ENCODE assay signal across 8 cellular contexts in the genomic region with DNA sequence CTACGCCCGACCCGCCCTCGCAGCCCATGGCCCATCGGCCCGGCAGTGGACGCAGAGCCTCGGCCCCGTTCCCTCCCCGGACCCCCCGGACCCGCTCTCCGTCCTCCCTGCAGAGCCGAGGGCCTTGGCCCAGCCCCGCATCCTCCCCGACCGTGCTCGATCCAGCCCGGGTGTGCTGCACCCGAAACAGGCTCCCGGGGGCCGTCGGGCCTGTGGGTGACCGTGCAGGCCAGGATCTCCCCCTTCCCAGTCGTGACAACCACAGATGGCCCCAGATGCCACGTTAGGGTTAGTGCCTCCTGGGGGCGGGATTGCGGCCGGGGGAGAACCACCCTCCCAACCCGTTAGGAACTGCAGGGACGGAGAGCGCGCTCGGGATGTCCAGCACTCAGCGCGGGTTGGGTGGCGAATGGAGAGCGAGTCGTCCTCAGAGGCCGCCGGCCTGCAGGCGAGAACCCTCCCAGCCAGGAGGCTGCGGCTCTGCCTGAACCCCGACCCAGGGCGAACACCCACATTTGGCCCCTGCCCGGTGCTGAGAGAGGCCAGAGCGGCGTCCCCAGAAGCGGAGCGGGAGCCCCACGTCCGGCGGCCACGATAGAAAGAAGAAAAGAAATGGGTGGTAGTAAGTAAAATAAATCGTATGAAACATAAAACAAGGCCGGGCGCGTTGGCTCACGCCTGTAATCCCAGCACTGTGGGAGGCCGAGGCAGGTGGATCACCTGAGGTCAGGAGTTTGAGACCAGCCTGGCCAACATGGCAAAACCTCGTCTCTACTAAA. TPM values are rescaled to one million over a fixed set of nuclear protein-coding genes. Genes with fewer than 3 reads are reported as not detected.
DNase-seq lines count a peak whose midpoint lies in the region; ATAC-seq, FAIRE-seq and TF ChIP-seq lines count a peak whose summit lies in the region.

No MANE protein-coding gene starts in this region.

- WGBS in K562 (ENCODE audit: insufficient coverage, low coverage, missing lambda C conversion rate), result 46% methylated on average over 50 of the region's 61 CpGs

- H3K4me3 ChIP-seq in K562, result peak overlapping the region; percentile 100

- peaks cover 3% of the 10 kb centered on the region for H3K9me3 Mint-ChIP-seq in stimulated activated memory B cell treated with anti-CD40 and anti-IgM and Interleukin-4, amounts not matched to agents 10 μg/mL and 1 μg/mL and 100 μg/mL, for 72 hours

- H4K20me1 ChIP-seq in K562 (replicated peaks; ENCODE audit: control insufficient read depth, insufficient read depth, low read length), result no peaks in the 10 kb centered on the region

- TF ChIP-seq POLR2A in K562 (conservative IDR thresholded peaks at IDR 0.05) (no peak), GM12891 (IDR thresholded peaks at IDR 0.05; ENCODE audit: low read depth, low read length) (no peak)

- H3K27me3 Mint-ChIP-seq in stimulated activated memory B cell treated with anti-CD40 and anti-IgM and Interleukin-4, amounts not matched to agents 10 μg/mL and 1 μg/mL and 100 μg/mL, for 72 hours, result peaks cover 10% of the 10 kb centered on the region

- H3K79me2 ChIP-seq in K562 (ENCODE audit: control insufficient read depth, insufficient read depth, low read length), result peaks cover 11% of the 10 kb centered on the region; the same call in 1 of the 3 replicates

- H3K9me3 ChIP-seq in K562 (replicated peaks; ENCODE audit: control insufficient read depth, insufficient read depth, low read depth, low read length), result no peaks in the 10 kb centered on the region

- TF ChIP-seq RAD21 in K562 (CRISPR knock-in tag; conservative IDR thresholded peaks at IDR 0.05 in 1 of 2, IDR thresholded peaks at IDR 0.05 in 1 of 2), result no peak

- TF ChIP-seq CTCF in K562 (IDR thresholded peaks at IDR 0.05 in 2 of 3, conservative IDR thresholded peaks at IDR 0.05 in 1 of 3; ENCODE audit: insufficient read depth in 2 of 3, low read depth in 1 of 3, low read length in 3 of 3), result no peak

- H3K36me3 Mint-ChIP-seq in stimulated activated memory B cell treated with anti-CD40 and anti-IgM and Interleukin-4, amounts not matched to agents 10 μg/mL and 1 μg/mL and 100 μg/mL, for 72 hours, result no peaks in the 10 kb centered on the region

- ATAC-seq in HG03354 (IDR thresholded peaks at IDR 0.05; ENCODE audit: poor library complexity, severe bottlenecking, unreplicated experiment) (peak; percentile 4), K562 (peak; percentile 16)
- ATAC-seq in stimulated activated memory B cell treated with anti-CD40 and anti-IgM and Interleukin-4, amounts not matched to agents 10 μg/mL and 1 μg/mL and 100 μg/mL, for 72 hours, result peak; percentile 39

- H3K4me1 Mint-ChIP-seq in stimulated activated memory B cell treated with anti-CD40 and anti-IgM and Interleukin-4, amounts not matched to agents 10 μg/mL and 1 μg/mL and 100 μg/mL, for 72 hours, result peaks cover 18% of the 10 kb centered on the region

- H3K4me3 Mint-ChIP-seq in stimulated activated memory B cell treated with anti-CD40 and anti-IgM and Interleukin-4, amounts not matched to agents 10 μg/mL and 1 μg/mL and 100 μg/mL, for 72 hours, result peak overlapping the region; percentile 82

- no peak for TF ChIP-seq EP300 in K562 (IDR thresholded peaks at IDR 0.05; ENCODE audit: low read length)

- peak overlapping the region; percentile 81 for H3K4me2 ChIP-seq in K562 (ENCODE audit: insufficient read depth, low read length)

- peak overlapping the region; percentile 97; the same call in 1 of the 3 replicates for H3K27ac ChIP-seq in K562 (ENCODE audit: extremely low read depth, low read depth, low read length)

- DNase-seq in GM04503 (ENCODE audit: low read depth), result peak; percentile 22
- no peak for DNase-seq in K562 (ENCODE audit: extremely low read depth in 1 of 4, low spot score in 3 of 4)
- peak; percentile 76 for DNase-seq in islet precursor cell
- DNase-seq in DMS114 treated with DMSO at 0.1 percent for 48 hours (lab: John Stamatoyannopoulos, UW; ENCODE audit: unreplicated experiment), result no peak
- DNase-seq in iPS-NIHi7 (ENCODE audit: extremely low spot score), result no peak
- DNase-seq in GM12891 (ENCODE audit: insufficient read length, low spot score), result no peak

- H3K27ac Mint-ChIP-seq in stimulated activated memory B cell treated with anti-CD40 and anti-IgM and Interleukin-4, amounts not matched to agents 10 μg/mL and 1 μg/mL and 100 μg/mL, for 72 hours, result peak overlapping the region; percentile 83

- in situ Hi-C loops in K562 (cut with MboI), result no loop called here

- H3K4me1 ChIP-seq in K562 (replicated peaks in 1 of 2; ENCODE audit: control insufficient read depth in 2 of 2, insufficient read depth in 2 of 2, low read length in 2 of 2), result peaks cover 8 to 74% of the 10 kb centered on the region in 2 experiments

- peak overlapping the region; percentile 66 for H2AFZ ChIP-seq in K562 (ENCODE audit: low read depth, low read length)

- H3K9me1 ChIP-seq in K562 (ENCODE audit: control insufficient read depth, insufficient read depth, low read length), result no peaks in the 10 kb centered on the region

- no TSS peak for BruUV-seq in K562 (replicated peaks; lab: Mats Ljungman, UMichigan)

- no peaks in the 10 kb centered on the region for H3K36me3 ChIP-seq in K562 (ENCODE audit: control insufficient read depth, insufficient read depth, low read length)

- POLR2A ChIA-PET in K562 (lab: Yijun Ruan, JAX), result interaction anchor here (0.6 to 0.9 kb wide), 6 partner anchors 12 to 1262 kb away, joined by 3 to 5 read pairs (median 4); a partner anchor contains a TSS

- no peak for FAIRE-seq in K562 (lab: Jason Lieb, UNC)
- no peak for FAIRE-seq in GM12891 (lab: Jason Lieb, UNC)

- intact Hi-C loops in K562 (cut with micrococcal nuclease), result no loop called here

- CTCF ChIA-PET in K562 (lab: Yijun Ruan, JAX; ENCODE audit: low intra/inter-chr PET ratio), result interaction anchor here (1.2 kb wide), 1 partner anchor 17 kb away, joined by 3 read pairs; a partner anchor contains a TSS

- H3K27me3 ChIP-seq in K562 (ENCODE audit: control insufficient read depth in 2 of 2, insufficient read depth in 2 of 2, low read length in 2 of 2), result no peaks in the 10 kb centered on the region; a peak in 1 of 5 replicates

- H3K9ac ChIP-seq in K562 (ENCODE audit: insufficient read depth in 1 of 2, low read depth in 2 of 2, low read length in 2 of 2), result peak overlapping the region; percentile 98 to 100; a peak in 3 of 4 replicates

RNA-seq across cellular contexts. Expression of a gene that starts 6.7 kb away (rescaled TPM):
- total RNA-seq in K562 (2011; cell fraction: chromatin; rRNA removed; ENCODE audit: low replicate concordance), result not detected in 2 replicates
- 0.79 and 1.0 TPM in 2 replicates for total RNA-seq in K562 (2011; cell fraction: nucleolus; rRNA removed)
- not detected in 2 replicates for total RNA-seq in K562 (2011; cell fraction: nucleoplasm; rRNA removed)
- 0.09 and 0.20 TPM in 2 replicates for total RNA-seq in K562 (2014; rRNA removed)
- not detected in 2 replicates for total RNA-seq in K562 (2014; rRNA removed; fragmentation: Illumina TruSeq; extraction: Trizol)
- total RNA-seq in K562 (2015; rRNA removed; fragmentation: Illumina TruSeq; extraction: Trizol), result not detected in 2 replicates
- 0.09 TPM in 1 of 2 replicates, not detected in the other for total RNA-seq in K562 (2021)
- 0.05 TPM in 1 of 2 replicates, not detected in the other for polyA plus RNA-seq in K562 (2011; rRNA removed)
- 0.12 TPM in 1 of 2 replicates, not detected in the other for polyA plus RNA-seq in K562 (2011; cell fraction: cytosol; rRNA removed)
- 0.18 and 0.40 TPM in 2 replicates for polyA plus RNA-seq in K562 (2011; cell fraction: nucleus; rRNA removed)
- 0.27 and 0.82 TPM in 2 replicates for polyA plus RNA-seq in K562 (2012)
- not detected in 2 replicates for polyA plus RNA-seq in K562 (2014; fragmentation: Illumina TruSeq; extraction: Trizol)
- not detected for polyA plus RNA-seq in K562 (2014; fragmentation: Nextera tagmentation; extraction: Ambion mirVana)
- 0.12 and 0.36 TPM in 2 replicates for polyA plus RNA-seq in K562 (2014; rRNA removed)
- polyA minus RNA-seq in K562 (2011; rRNA and poly(A)+ RNA removed), result not detected in 2 replicates
- not detected in 2 replicates for polyA minus RNA-seq in K562 (2011; cell fraction: cytosol; rRNA and poly(A)+ RNA removed)
- polyA minus RNA-seq in K562 (2011; cell fraction: nucleus; rRNA and poly(A)+ RNA removed), result 0.22 TPM in 1 of 2 replicates, not detected in the other
- polyA plus RNA-seq in GM12891 (2012; ENCODE audit: low read depth, missing spikeins), result 0.68 TPM

RNA-seq across cellular contexts. Expression of a gene that starts 17.7 kb away (rescaled TPM):
- 7.0 and 14.9 TPM in 2 replicates for total RNA-seq in K562 (2011; cell fraction: chromatin; rRNA removed; ENCODE audit: low replicate concordance)
- 10.1 and 11.5 TPM in 2 replicates for total RNA-seq in K562 (2011; cell fraction: nucleolus; rRNA removed)
- 5.3 and 6.3 TPM in 2 replicates for total RNA-seq in K562 (2011; cell fraction: nucleoplasm; rRNA removed)
- total RNA-seq in K562 (2014; rRNA removed), result 22.6 and 31.6 TPM in 2 replicates
- total RNA-seq in K562 (2014; rRNA removed; fragmentation: Illumina TruSeq; extraction: Trizol), result 0.32 and 0.47 TPM in 2 replicates
- 1.2 and 2.3 TPM in 2 replicates for total RNA-seq in K562 (2015; rRNA removed; fragmentation: Illumina TruSeq; extraction: Trizol)
- total RNA-seq in K562 (2021), result 13.0 and 15.5 TPM in 2 replicates
- 0.93 and 1.2 TPM in 2 replicates for polyA plus RNA-seq in K562 (2011; rRNA removed)
- 1.9 and 24.8 TPM in 2 replicates for polyA plus RNA-seq in K562 (2011; cell fraction: cytosol; rRNA removed)
- 1.8 and 3.9 TPM in 2 replicates for polyA plus RNA-seq in K562 (2011; cell fraction: nucleus; rRNA removed)
- 5.5 and 10.3 TPM in 2 replicates for polyA plus RNA-seq in K562 (2012)
- 0.30 and 0.33 TPM in 2 replicates for polyA plus RNA-seq in K562 (2014; fragmentation: Illumina TruSeq; extraction: Trizol)
- polyA plus RNA-seq in K562 (2014; fragmentation: Nextera tagmentation; extraction: Ambion mirVana), result not detected
- polyA plus RNA-seq in K562 (2014; rRNA removed), result 12.2 and 15.0 TPM in 2 replicates
- 0.74 and 0.78 TPM in 2 replicates for polyA minus RNA-seq in K562 (2011; rRNA and poly(A)+ RNA removed)
- 1.6 and 5.0 TPM in 2 replicates for polyA minus RNA-seq in K562 (2011; cell fraction: cytosol; rRNA and poly(A)+ RNA removed)
- 3.2 and 3.8 TPM in 2 replicates for polyA minus RNA-seq in K562 (2011; cell fraction: nucleus; rRNA and poly(A)+ RNA removed)
- polyA plus RNA-seq in GM12891 (2012; ENCODE audit: low read depth, missing spikeins), result 5.4 TPM

RNA-seq across cellular contexts. Expression of a gene that starts 28.8 kb away (rescaled TPM):
- total RNA-seq in K562 (2011; cell fraction: chromatin; rRNA removed; ENCODE audit: low replicate concordance), result 0.86 and 2.4 TPM in 2 replicates
- 1.1 and 1.3 TPM in 2 replicates for total RNA-seq in K562 (2011; cell fraction: nucleolus; rRNA removed)
- total RNA-seq in K562 (2011; cell fraction: nucleoplasm; rRNA removed), result 0.88 and 1.6 TPM in 2 replicates
- 0.14 TPM in 1 of 2 replicates, not detected in the other for total RNA-seq in K562 (2014; rRNA removed)
- not detected in 2 replicates for total RNA-seq in K562 (2014; rRNA removed; fragmentation: Illumina TruSeq; extraction: Trizol)
- total RNA-seq in K562 (2015; rRNA removed; fragmentation: Illumina TruSeq; extraction: Trizol), result not detected in 2 replicates
- 0.16 and 0.20 TPM in 2 replicates for total RNA-seq in K562 (2021)
- 0.36 and 1.3 TPM in 2 replicates for polyA plus RNA-seq in K562 (2011; rRNA removed)
- 0.49 and 0.64 TPM in 2 replicates for polyA plus RNA-seq in K562 (2011; cell fraction: cytosol; rRNA removed)
- polyA plus RNA-seq in K562 (2011; cell fraction: nucleus; rRNA removed), result 7.4 and 7.9 TPM in 2 replicates
- 0.16 and 2.0 TPM in 2 replicates for polyA plus RNA-seq in K562 (2012)
- polyA plus RNA-seq in K562 (2014; fragmentation: Illumina TruSeq; extraction: Trizol), result not detected in 2 replicates
- not detected for polyA plus RNA-seq in K562 (2014; fragmentation: Nextera tagmentation; extraction: Ambion mirVana)
- 0.15 TPM in 1 of 2 replicates, not detected in the other for polyA plus RNA-seq in K562 (2014; rRNA removed)
- 0.36 and 0.53 TPM in 2 replicates for polyA minus RNA-seq in K562 (2011; rRNA and poly(A)+ RNA removed)
- 0.55 and 0.76 TPM in 2 replicates for polyA minus RNA-seq in K562 (2011; cell fraction: cytosol; rRNA and poly(A)+ RNA removed)
- 0.89 and 0.94 TPM in 2 replicates for polyA minus RNA-seq in K562 (2011; cell fraction: nucleus; rRNA and poly(A)+ RNA removed)
- 0.05 TPM for polyA plus RNA-seq in GM12891 (2012; ENCODE audit: low read depth, missing spikeins)

RNA-seq across cellular contexts. Expression of a gene that starts 42.0 kb away (rescaled TPM):
- total RNA-seq in K562 (2011; cell fraction: chromatin; rRNA removed; ENCODE audit: low replicate concordance), result 34.1 and 85.3 TPM in 2 replicates
- 68.2 and 70.5 TPM in 2 replicates for total RNA-seq in K562 (2011; cell fraction: nucleolus; rRNA removed)
- total RNA-seq in K562 (2011; cell fraction: nucleoplasm; rRNA removed), result 40.9 and 50.4 TPM in 2 replicates
- total RNA-seq in K562 (2014; rRNA removed) (203 and 207 TPM in 2 replicates), K562 (2014; rRNA removed; fragmentation: Illumina TruSeq; extraction: Trizol) (33.0 and 36.2 TPM in 2 replicates), K562 (2015; rRNA removed; fragmentation: Illumina TruSeq; extraction: Trizol) (65.5 and 75.7 TPM in 2 replicates), K562 (2021) (125 and 130 TPM in 2 replicates)
- polyA plus RNA-seq in K562 (2011; rRNA removed) (82.7 and 103 TPM in 2 replicates), K562 (2014; fragmentation: Illumina TruSeq; extraction: Trizol) (55.7 and 88.4 TPM in 2 replicates), K562 (2014; fragmentation: Nextera tagmentation; extraction: Ambion mirVana) (1 to 10 TPM in 1 of 2 experiments, under 1 TPM in 1; 0.80 to 1.0 TPM), K562 (2014; rRNA removed) (125 and 142 TPM in 2 replicates)
- 89.6 and 173 TPM in 2 replicates for polyA plus RNA-seq in K562 (2011; cell fraction: cytosol; rRNA removed)
- 83.8 and 124 TPM in 2 replicates for polyA plus RNA-seq in K562 (2011; cell fraction: nucleus; rRNA removed)
- 72.7 and 83.2 TPM in 2 replicates for polyA plus RNA-seq in K562 (2012)
- 16.2 and 28.5 TPM in 2 replicates for polyA minus RNA-seq in K562 (2011; rRNA and poly(A)+ RNA removed)
- 36.4 and 44.9 TPM in 2 replicates for polyA minus RNA-seq in K562 (2011; cell fraction: cytosol; rRNA and poly(A)+ RNA removed)
- 18.4 and 20.5 TPM in 2 replicates for polyA minus RNA-seq in K562 (2011; cell fraction: nucleus; rRNA and poly(A)+ RNA removed)
- polyA plus RNA-seq in GM12891 (2012; ENCODE audit: low read depth, missing spikeins), result 23.2 TPM

RNA-seq across cellular contexts. Expression of a gene that starts 54.2 kb away (rescaled TPM):
- 0.49 and 1.6 TPM in 2 replicates for total RNA-seq in K562 (2011; cell fraction: chromatin; rRNA removed; ENCODE audit: low replicate concordance)
- 4.0 and 4.5 TPM in 2 replicates for total RNA-seq in K562 (2011; cell fraction: nucleolus; rRNA removed)
- total RNA-seq in K562 (2011; cell fraction: nucleoplasm; rRNA removed), result 1.4 and 1.9 TPM in 2 replicates
- total RNA-seq in K562 (2014; rRNA removed) (2.3 and 2.6 TPM in 2 replicates), K562 (2014; rRNA removed; fragmentation: Illumina TruSeq; extraction: Trizol) (not detected in 2 replicates), K562 (2015; rRNA removed; fragmentation: Illumina TruSeq; extraction: Trizol) (0.62 and 1.1 TPM in 2 replicates), K562 (2021) (0.72 and 1.8 TPM in 2 replicates)
- polyA plus RNA-seq in K562 (2011; rRNA removed) (0.70 and 0.97 TPM in 2 replicates), K562 (2014; fragmentation: Illumina TruSeq; extraction: Trizol) (0.61 TPM in 1 of 2 replicates, not detected in the other), K562 (2014; fragmentation: Nextera tagmentation; extraction: Ambion mirVana) (under 1 TPM; 0.08 to 0.27 TPM), K562 (2014; rRNA removed) (1.8 and 2.2 TPM in 2 replicates)
- 1.9 and 5.9 TPM in 2 replicates for polyA plus RNA-seq in K562 (2011; cell fraction: cytosol; rRNA removed)
- polyA plus RNA-seq in K562 (2011; cell fraction: nucleus; rRNA removed), result 0.87 and 1.8 TPM in 2 replicates
- polyA plus RNA-seq in K562 (2012), result 1.7 and 3.5 TPM in 2 replicates
- polyA minus RNA-seq in K562 (2011; rRNA and poly(A)+ RNA removed), result not detected in 2 replicates
- polyA minus RNA-seq in K562 (2011; cell fraction: cytosol; rRNA and poly(A)+ RNA removed), result 2.5 TPM in 1 of 2 replicates, not detected in the other
- polyA minus RNA-seq in K562 (2011; cell fraction: nucleus; rRNA and poly(A)+ RNA removed), result not detected in 2 replicates
- 0.42 TPM for polyA plus RNA-seq in GM12891 (2012; ENCODE audit: low read depth, missing spikeins)

Comparison
In these comparisons a context has a peak if more than half of its experiments do, and no peak if none do; other contexts are left out.
1. DNase-seq: peak in GM04503 (single experiment) and islet precursor cell (single experiment); none in K562 (0 of 4), DMS114 treated with DMSO at 0.1 percent for 48 hours (single experiment), iPS-NIHi7 (single experiment) and GM12891 (single experiment).
2. Peak in every context shown above with its lines, with median percentiles within 50 percentile points of each other: ATAC-seq.